Comparison of ENCODE assay signal across 1 cellular context in the genomic region with DNA sequence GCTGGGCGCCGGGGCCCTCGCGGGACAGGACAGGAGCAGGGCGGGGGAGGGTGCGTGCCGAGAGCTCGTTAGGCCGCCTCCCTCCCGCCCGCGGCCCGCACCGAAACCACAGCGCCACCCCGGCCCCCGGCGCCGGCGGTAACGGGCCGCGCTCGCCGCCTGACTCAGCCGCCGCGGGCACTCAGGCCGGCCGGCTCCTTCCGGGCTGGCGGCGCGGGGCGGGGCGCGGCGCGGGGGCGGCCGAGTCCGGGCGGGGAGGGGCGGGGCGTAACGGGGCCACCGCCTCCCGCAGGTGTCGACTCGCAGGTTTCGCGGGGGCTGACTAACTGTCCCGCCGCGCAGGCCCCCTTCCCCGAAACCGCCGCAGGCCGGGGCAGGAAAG.
TF ChIP-seq lines count a peak whose summit lies in the region.

A gene with protein sequence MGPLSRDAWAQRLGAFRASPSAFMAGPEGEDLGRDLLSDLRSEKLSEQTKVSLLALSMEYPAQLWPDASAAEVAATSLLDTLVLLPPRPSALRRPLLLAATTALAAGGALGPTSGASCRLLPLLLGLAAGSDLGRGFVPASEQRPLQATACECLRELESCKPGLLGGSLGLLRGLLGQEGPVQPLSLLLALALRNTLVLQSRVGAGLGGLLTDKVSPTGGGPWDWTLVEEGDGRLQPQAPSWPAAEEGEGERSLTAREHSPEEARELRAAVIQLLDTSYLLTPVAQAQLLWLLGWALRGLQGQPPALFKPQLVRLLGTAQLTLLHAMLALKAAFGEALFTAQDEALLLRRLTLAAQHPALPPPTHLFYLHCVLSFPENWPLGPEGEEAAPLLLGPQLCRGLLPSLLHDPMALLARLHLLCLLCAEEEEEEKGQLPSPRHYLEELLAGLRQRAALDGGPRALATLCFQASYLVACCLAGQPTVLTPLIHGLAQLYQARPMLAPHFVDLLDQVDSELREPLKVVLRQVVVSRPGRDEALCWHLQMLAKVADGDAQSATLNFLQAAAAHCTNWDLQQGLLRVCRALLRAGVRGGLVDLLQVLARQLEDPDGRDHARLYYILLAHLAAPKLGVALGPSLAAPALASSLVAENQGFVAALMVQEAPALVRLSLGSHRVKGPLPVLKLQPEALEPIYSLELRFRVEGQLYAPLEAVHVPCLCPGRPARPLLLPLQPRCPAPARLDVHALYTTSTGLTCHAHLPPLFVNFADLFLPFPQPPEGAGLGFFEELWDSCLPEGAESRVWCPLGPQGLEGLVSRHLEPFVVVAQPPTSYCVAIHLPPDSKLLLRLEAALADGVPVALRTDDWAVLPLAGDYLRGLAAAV (minus strand): TSS at position 207 of the 382 bp plus-strand sequence. CDS start 385 bp downstream, outside the sequence.

TF ChIP-seq in HepG2, 621 proteins besides CTCF, POLR2A, EP300 and RAD21:
- TF ChIP-seq, protein P1, sequence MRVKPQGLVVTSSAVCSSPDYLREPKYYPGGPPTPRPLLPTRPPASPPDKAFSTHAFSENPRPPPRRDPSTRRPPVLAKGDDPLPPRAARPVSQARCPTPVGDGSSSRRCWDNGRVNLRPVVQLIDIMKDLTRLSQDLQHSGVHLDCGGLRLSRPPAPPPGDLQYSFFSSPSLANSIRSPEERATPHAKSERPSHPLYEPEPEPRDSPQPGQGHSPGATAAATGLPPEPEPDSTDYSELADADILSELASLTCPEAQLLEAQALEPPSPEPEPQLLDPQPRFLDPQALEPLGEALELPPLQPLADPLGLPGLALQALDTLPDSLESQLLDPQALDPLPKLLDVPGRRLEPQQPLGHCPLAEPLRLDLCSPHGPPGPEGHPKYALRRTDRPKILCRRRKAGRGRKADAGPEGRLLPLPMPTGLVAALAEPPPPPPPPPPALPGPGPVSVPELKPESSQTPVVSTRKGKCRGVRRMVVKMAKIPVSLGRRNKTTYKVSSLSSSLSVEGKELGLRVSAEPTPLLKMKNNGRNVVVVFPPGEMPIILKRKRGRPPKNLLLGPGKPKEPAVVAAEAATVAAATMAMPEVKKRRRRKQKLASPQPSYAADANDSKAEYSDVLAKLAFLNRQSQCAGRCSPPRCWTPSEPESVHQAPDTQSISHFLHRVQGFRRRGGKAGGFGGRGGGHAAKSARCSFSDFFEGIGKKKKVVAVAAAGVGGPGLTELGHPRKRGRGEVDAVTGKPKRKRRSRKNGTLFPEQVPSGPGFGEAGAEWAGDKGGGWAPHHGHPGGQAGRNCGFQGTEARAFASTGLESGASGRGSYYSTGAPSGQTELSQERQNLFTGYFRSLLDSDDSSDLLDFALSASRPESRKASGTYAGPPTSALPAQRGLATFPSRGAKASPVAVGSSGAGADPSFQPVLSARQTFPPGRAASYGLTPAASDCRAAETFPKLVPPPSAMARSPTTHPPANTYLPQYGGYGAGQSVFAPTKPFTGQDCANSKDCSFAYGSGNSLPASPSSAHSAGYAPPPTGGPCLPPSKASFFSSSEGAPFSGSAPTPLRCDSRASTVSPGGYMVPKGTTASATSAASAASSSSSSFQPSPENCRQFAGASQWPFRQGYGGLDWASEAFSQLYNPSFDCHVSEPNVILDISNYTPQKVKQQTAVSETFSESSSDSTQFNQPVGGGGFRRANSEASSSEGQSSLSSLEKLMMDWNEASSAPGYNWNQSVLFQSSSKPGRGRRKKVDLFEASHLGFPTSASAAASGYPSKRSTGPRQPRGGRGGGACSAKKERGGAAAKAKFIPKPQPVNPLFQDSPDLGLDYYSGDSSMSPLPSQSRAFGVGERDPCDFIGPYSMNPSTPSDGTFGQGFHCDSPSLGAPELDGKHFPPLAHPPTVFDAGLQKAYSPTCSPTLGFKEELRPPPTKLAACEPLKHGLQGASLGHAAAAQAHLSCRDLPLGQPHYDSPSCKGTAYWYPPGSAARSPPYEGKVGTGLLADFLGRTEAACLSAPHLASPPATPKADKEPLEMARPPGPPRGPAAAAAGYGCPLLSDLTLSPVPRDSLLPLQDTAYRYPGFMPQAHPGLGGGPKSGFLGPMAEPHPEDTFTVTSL (CRISPR knock-in tag; IDR thresholded peaks at IDR 0.05; ENCODE audit: borderline replicate concordance) = no peak
- TF ChIP-seq ZNF746 (CRISPR knock-in tag; IDR thresholded peaks at IDR 0.05) = no peak
- TF ChIP-seq, protein P2, sequence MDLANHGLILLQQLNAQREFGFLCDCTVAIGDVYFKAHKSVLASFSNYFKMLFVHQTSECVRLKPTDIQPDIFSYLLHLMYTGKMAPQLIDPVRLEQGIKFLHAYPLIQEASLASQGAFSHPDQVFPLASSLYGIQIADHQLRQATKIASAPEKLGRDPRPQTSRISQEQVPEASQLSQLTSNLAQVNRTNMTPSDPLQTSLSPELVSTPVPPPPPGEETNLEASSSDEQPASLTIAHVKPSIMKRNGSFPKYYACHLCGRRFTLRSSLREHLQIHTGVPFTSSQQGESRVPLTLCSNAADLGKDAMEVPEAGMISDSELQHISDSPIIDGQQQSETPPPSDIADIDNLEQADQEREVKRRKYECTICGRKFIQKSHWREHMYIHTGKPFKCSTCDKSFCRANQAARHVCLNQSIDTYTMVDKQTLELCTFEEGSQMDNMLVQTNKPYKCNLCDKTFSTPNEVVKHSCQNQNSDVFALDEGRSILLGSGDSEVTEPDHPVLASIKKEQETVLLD (CRISPR knock-in tag; IDR thresholded peaks at IDR 0.05; ENCODE audit: low read depth) = peak; percentile 85; the same call in 1 of the 2 replicates
- TF ChIP-seq MEIS1 (CRISPR knock-in tag; IDR thresholded peaks at IDR 0.05; ENCODE audit: borderline replicate concordance) = no peak
- no peak for TF ChIP-seq ZNF567 (CRISPR knock-in tag; IDR thresholded peaks at IDR 0.05; ENCODE audit: borderline replicate concordance)
- 0 out of 2 replicates have a peak, but pooled peaks have one; percentile 3 for TF ChIP-seq ZMYM4 (CRISPR knock-in tag; IDR thresholded peaks at IDR 0.05)
- TF ChIP-seq ZFY (CRISPR knock-in tag; IDR thresholded peaks at IDR 0.05) = 0 out of 2 replicates have a peak, but pooled peaks have one; percentile 45
- peak; percentile 47; the same call in 1 of the 2 replicates for TF ChIP-seq RBFOX2 (IDR thresholded peaks at IDR 0.05; ENCODE audit: low read depth, low read length)
- TF ChIP-seq MXI1 (IDR thresholded peaks at IDR 0.05; ENCODE audit: borderline replicate concordance, low read depth, low read length) = 0 out of 3 replicates have a peak, but pooled peaks have one; percentile 3
- 0 out of 2 replicates have a peak, but pooled peaks have one; percentile 21 for TF ChIP-seq MAZ (IDR thresholded peaks at IDR 0.05; ENCODE audit: borderline replicate concordance, low read depth, low read length)
- TF ChIP-seq MAZ (CRISPR knock-in tag; IDR thresholded peaks at IDR 0.05; ENCODE audit: low read depth) = no peak
- no peak for TF ChIP-seq ZNF33A (CRISPR knock-in tag; IDR thresholded peaks at IDR 0.05; ENCODE audit: borderline replicate concordance)
- no peak for TF ChIP-seq NFE2L2 (IDR thresholded peaks at IDR 0.05; ENCODE audit: low read length)
- no peak for TF ChIP-seq ZNF782 (CRISPR knock-in tag; IDR thresholded peaks at IDR 0.05; ENCODE audit: borderline replicate concordance)
- TF ChIP-seq, protein P3, sequence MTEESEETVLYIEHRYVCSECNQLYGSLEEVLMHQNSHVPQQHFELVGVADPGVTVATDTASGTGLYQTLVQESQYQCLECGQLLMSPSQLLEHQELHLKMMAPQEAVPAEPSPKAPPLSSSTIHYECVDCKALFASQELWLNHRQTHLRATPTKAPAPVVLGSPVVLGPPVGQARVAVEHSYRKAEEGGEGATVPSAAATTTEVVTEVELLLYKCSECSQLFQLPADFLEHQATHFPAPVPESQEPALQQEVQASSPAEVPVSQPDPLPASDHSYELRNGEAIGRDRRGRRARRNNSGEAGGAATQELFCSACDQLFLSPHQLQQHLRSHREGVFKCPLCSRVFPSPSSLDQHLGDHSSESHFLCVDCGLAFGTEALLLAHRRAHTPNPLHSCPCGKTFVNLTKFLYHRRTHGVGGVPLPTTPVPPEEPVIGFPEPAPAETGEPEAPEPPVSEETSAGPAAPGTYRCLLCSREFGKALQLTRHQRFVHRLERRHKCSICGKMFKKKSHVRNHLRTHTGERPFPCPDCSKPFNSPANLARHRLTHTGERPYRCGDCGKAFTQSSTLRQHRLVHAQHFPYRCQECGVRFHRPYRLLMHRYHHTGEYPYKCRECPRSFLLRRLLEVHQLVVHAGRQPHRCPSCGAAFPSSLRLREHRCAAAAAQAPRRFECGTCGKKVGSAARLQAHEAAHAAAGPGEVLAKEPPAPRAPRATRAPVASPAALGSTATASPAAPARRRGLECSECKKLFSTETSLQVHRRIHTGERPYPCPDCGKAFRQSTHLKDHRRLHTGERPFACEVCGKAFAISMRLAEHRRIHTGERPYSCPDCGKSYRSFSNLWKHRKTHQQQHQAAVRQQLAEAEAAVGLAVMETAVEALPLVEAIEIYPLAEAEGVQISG (CRISPR knock-in tag; IDR thresholded peaks at IDR 0.05) = peak; percentile 59
- TF ChIP-seq ZNF430 (CRISPR knock-in tag; IDR thresholded peaks at IDR 0.05) = 0 out of 2 replicates have a peak, but pooled peaks have one; percentile 25
- TF ChIP-seq, protein P4, sequence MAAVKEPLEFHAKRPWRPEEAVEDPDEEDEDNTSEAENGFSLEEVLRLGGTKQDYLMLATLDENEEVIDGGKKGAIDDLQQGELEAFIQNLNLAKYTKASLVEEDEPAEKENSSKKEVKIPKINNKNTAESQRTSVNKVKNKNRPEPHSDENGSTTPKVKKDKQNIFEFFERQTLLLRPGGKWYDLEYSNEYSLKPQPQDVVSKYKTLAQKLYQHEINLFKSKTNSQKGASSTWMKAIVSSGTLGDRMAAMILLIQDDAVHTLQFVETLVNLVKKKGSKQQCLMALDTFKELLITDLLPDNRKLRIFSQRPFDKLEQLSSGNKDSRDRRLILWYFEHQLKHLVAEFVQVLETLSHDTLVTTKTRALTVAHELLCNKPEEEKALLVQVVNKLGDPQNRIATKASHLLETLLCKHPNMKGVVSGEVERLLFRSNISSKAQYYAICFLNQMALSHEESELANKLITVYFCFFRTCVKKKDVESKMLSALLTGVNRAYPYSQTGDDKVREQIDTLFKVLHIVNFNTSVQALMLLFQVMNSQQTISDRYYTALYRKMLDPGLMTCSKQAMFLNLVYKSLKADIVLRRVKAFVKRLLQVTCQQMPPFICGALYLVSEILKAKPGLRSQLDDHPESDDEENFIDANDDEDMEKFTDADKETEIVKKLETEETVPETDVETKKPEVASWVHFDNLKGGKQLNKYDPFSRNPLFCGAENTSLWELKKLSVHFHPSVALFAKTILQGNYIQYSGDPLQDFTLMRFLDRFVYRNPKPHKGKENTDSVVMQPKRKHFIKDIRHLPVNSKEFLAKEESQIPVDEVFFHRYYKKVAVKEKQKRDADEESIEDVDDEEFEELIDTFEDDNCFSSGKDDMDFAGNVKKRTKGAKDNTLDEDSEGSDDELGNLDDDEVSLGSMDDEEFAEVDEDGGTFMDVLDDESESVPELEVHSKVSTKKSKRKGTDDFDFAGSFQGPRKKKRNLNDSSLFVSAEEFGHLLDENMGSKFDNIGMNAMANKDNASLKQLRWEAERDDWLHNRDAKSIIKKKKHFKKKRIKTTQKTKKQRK (IDR thresholded peaks at IDR 0.05; ENCODE audit: low read length) = no peak
- 0 out of 2 replicates have a peak, but pooled peaks have one; percentile 11 for TF ChIP-seq KDM2A (CRISPR knock-in tag; IDR thresholded peaks at IDR 0.05; ENCODE audit: borderline replicate concordance, low read depth)
- TF ChIP-seq, protein P5, sequence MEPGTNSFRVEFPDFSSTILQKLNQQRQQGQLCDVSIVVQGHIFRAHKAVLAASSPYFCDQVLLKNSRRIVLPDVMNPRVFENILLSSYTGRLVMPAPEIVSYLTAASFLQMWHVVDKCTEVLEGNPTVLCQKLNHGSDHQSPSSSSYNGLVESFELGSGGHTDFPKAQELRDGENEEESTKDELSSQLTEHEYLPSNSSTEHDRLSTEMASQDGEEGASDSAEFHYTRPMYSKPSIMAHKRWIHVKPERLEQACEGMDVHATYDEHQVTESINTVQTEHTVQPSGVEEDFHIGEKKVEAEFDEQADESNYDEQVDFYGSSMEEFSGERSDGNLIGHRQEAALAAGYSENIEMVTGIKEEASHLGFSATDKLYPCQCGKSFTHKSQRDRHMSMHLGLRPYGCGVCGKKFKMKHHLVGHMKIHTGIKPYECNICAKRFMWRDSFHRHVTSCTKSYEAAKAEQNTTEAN (CRISPR knock-in tag; conservative IDR thresholded peaks at IDR 0.05) = no peak
- TF ChIP-seq RFXAP (CRISPR knock-in tag; IDR thresholded peaks at IDR 0.05; ENCODE audit: borderline replicate concordance) = 0 out of 2 replicates have a peak, but pooled peaks have one; percentile 25
- 0 out of 2 replicates have a peak, but pooled peaks have one; percentile 5 for TF ChIP-seq SAP130 (CRISPR knock-in tag; IDR thresholded peaks at IDR 0.05; ENCODE audit: low read depth)
- TF ChIP-seq NONO (IDR thresholded peaks at IDR 0.05) = no peak
- TF ChIP-seq NONO (CRISPR knock-in tag; conservative IDR thresholded peaks at IDR 0.05) = no peak
- peak; percentile 26 for TF ChIP-seq SKI (IDR thresholded peaks at IDR 0.05; ENCODE audit: partially characterized antibody)
- 0 out of 2 replicates have a peak, but pooled peaks have one; percentile 12 for TF ChIP-seq THAP11 (CRISPR knock-in tag; IDR thresholded peaks at IDR 0.05)
- no peak for TF ChIP-seq GFI1 (CRISPR knock-in tag; IDR thresholded peaks at IDR 0.05; ENCODE audit: borderline replicate concordance)
